In the genomic region with DNA sequence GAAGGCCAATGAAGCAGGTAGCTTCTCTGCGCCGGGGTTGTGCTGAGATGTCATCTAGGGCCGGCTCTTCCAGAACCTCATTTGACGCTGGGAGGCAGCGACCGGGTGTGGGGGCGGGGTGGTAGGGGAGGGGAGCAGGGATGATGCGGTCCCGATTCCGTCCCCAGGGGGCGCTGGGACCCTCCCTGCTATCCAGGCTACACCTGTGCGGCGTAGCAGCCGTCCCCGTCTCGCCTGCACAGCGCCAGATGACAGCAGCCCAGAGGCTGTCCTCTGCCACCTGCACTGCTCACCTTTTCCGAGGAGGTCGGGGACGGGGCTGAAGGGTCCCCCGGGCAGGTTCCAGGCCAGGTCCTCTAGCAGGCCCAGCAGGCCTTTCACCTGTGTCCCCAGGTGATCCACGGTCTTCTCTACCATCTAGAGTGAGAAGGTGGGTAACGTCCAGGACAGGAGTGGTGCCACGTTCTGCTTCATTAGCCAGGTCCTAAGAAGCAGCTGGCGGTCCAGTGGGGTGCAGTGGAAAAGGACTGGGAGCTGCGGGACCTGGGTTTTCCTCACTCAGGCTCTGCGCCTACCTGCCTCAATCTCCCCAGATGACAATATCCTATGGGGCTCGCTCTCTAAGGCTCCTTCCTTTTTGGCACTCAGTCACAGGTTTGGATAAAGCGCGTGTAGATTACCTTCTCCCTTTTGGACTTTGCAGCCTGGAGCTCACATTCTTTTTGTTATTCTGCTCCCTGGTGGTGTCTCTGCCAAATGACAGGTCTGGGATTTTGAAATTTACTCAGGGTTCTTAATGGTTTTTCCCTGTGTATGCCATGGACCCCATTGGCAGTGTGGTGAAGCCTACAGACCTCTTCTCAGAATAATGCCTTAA, we compare ENCODE assay signal across 9 cellular contexts. TPM values are rescaled to one million over a fixed set of nuclear protein-coding genes. Genes with fewer than 3 reads are reported as not detected.
DNase-seq lines count a peak whose midpoint lies in the region; FAIRE-seq and TF ChIP-seq lines count a peak whose summit lies in the region.
"Had no signal": no experiment of that assay in that cellular context is flagged by ENCODE, and none has a peak within 500 bp of the region (broad histone marks: within the 10 kb centered on the region; RNA-seq: fewer than 3 reads in every experiment).

No MANE protein-coding gene starts in this region.

- H3K27ac ChIP-seq in BLaER1 (no peak overlapping the region), small intestine (ENCODE audit: low read depth in 1 of 2, low read length in 1 of 2) (no peak overlapping the region)
- H3K27ac ChIP-seq: neutrophil had no signal

- no peak overlapping the region for H3K27ac Mint-ChIP-seq in activated naive CD8-positive, alpha-beta T cell

- H3K9me3 ChIP-seq in BLaER1 (peaks cover 13% of the 10 kb centered on the region), small intestine (ENCODE audit: control insufficient read depth, low read depth) (no peaks in the 10 kb centered on the region)
- H3K9me3 ChIP-seq: neutrophil had no signal

- H3K4me1 Mint-ChIP-seq in activated naive CD8-positive, alpha-beta T cell (ENCODE audit: low read depth) = peaks cover 5% of the 10 kb centered on the region

- no peaks in the 10 kb centered on the region for H4K20me1 ChIP-seq in BLaER1

- no peak for FAIRE-seq in small intestine (lab: Jason Lieb, UNC)

- 1 to 4% (median 3%) methylated on average over 29 to 30 of the region's 30 CpGs for WGBS in small intestine, 3 donors

- no peak overlapping the region for H3K9ac ChIP-seq in BLaER1

- no peaks in the 10 kb centered on the region for H3K27me3 ChIP-seq in BLaER1
- peaks cover 0 to 13% of the 10 kb centered on the region in 2 donors for H3K27me3 ChIP-seq in small intestine (ENCODE audit: control insufficient read depth in 2 of 2, insufficient read depth in 2 of 2, low read length in 2 of 2)

- H3K4me3 ChIP-seq in BLaER1 (peak overlapping the region; percentile 23; the same call in 1 of the 2 replicates), small intestine (ENCODE audit: low read depth in 1 of 2, low read length in 2 of 2) (no peak overlapping the region)

- H3K27me3 Mint-ChIP-seq in activated naive CD8-positive, alpha-beta T cell = peaks cover 16% of the 10 kb centered on the region

- peak; percentile 36 for TF ChIP-seq CTCF in GM20000 (IDR thresholded peaks at IDR 0.05; ENCODE audit: extremely low read depth, missing control alignments)

- peaks cover 23% of the 10 kb centered on the region for H3K4me1 ChIP-seq in BLaER1
- H3K4me1 ChIP-seq in small intestine (ENCODE audit: control insufficient read depth in 2 of 2, insufficient read depth in 1 of 2, low read depth in 1 of 2, low read length in 1 of 2) = no peaks in the 10 kb centered on the region

- H3K4me2 ChIP-seq in BLaER1 = peak overlapping the region; percentile 75

- peak overlapping the region; percentile 65 for H3K4me3 Mint-ChIP-seq in activated naive CD8-positive, alpha-beta T cell

- H3K36me3 Mint-ChIP-seq in activated naive CD8-positive, alpha-beta T cell = peaks cover 2% of the 10 kb centered on the region

- peaks cover 12% of the 10 kb centered on the region for H3K9me3 Mint-ChIP-seq in activated naive CD8-positive, alpha-beta T cell (ENCODE audit: low read depth)

- DNase-seq in GM20000 (ENCODE audit: low spot score) = no peak
- peak; percentile 89 for DNase-seq in NCI-H2227 (lab: John Stamatoyannopoulos, UW; ENCODE audit: unreplicated experiment)
- DNase-seq in hippocampal formation (lab: John Stamatoyannopoulos, UW) = peak; percentile 39 to 71
- peak; percentile 46 for DNase-seq in small intestine
- DNase-seq in NCI-H226 = no peak
- no peak for DNase-seq in GM19238 (ENCODE audit: insufficient read length, low spot score)

- H3K36me3 ChIP-seq in BLaER1 (no peaks in the 10 kb centered on the region), small intestine (ENCODE audit: control insufficient read depth in 2 of 2, insufficient read depth in 2 of 2, low read length in 2 of 2) (no peaks in the 10 kb centered on the region)
- H3K36me3 ChIP-seq: neutrophil had no signal

RNA-seq across cellular contexts. Expression of a gene that starts 56.0 kb away (rescaled TPM):
- under 1 TPM in 1 of 3 donors, not detected in 2; 0.07 TPM for polyA plus RNA-seq in small intestine

Comparison
In these comparisons a context has a peak if more than half of its experiments do, and no peak if none do; other contexts are left out.
1. DNase-seq: peak in NCI-H2227 (single experiment), hippocampal formation (2 of 2) and small intestine (single experiment); none in GM20000 (single experiment), NCI-H226 (single experiment) and GM19238 (single experiment).